In the genomic region with DNA sequence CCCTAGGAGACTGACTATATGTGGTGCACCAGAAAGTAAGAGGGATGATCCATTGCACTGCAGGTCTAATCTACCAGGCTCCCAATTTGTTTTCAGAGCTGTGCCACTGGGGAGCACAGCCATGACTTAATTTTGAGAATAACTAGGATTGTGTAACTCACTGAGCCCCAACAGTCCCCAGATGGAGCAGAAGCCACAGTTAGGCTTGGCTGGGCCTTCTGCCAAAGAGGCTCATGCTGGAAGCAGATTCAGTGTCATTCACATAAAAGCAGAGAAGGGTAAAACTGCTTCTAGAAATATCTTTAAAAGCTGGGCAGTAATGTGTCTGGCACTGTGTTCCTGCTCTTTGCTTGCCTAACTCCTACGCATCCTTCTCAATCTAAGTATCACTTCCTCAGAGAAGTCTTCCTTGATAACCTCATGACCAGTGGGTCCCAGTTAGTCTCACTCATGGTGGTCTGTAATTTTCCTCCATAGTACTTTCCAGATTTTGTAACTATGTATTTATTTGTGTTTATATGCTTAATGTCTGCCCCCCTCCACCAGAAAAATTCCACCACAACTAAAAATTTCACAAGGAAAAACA, we compare ENCODE assay signal across 8 cellular contexts. TPM values are rescaled to one million over a fixed set of nuclear protein-coding genes. Genes with fewer than 3 reads are reported as not detected.
DNase-seq lines count a peak whose midpoint lies in the region; ATAC-seq and TF ChIP-seq lines count a peak whose summit lies in the region.

No MANE protein-coding gene starts in this region.

- peaks cover 52% of the 10 kb centered on the region for H3K4me1 Mint-ChIP-seq in stimulated activated naive CD8-positive, alpha-beta T cell treated with anti-CD3 and anti-CD28 coated beads, Interleukin-15, amount 100 ng/mL, for 72 hours
- H3K4me1 Mint-ChIP-seq in effector memory CD8-positive, alpha-beta T cell (ENCODE audit: low read depth in 2 of 2) = peaks cover 36% of the 10 kb centered on the region in 2 donors

- peaks cover 29% of the 10 kb centered on the region for H3K36me3 ChIP-seq in WERI-Rb-1

- peak; percentile 76 for ATAC-seq in Right ventricle myocardium superior (ENCODE audit: poor library complexity)
- ATAC-seq in stimulated activated naive CD8-positive, alpha-beta T cell treated with anti-CD3 and anti-CD28 coated beads, Interleukin-15, amount 100 ng/mL, for 72 hours = no peak
- ATAC-seq in effector memory CD8-positive, alpha-beta T cell (replicated peaks) = no peak
- ATAC-seq in GM18502 (IDR thresholded peaks at IDR 0.05; ENCODE audit: poor library complexity, unreplicated experiment) = no peak

- H3K27me3 ChIP-seq in WERI-Rb-1 (ENCODE audit: insufficient read depth, low read depth, severe bottlenecking) = no peaks in the 10 kb centered on the region

- H3K9me3 ChIP-seq in WERI-Rb-1 (ENCODE audit: severe bottlenecking) = no peaks in the 10 kb centered on the region

- H3K4me3 ChIP-seq in WERI-Rb-1 (ENCODE audit: low read depth, low read length) = no peak overlapping the region

- no peak overlapping the region for H3K4me3 Mint-ChIP-seq in stimulated activated naive CD8-positive, alpha-beta T cell treated with anti-CD3 and anti-CD28 coated beads, Interleukin-15, amount 100 ng/mL, for 72 hours
- no peak overlapping the region for H3K4me3 Mint-ChIP-seq in effector memory CD8-positive, alpha-beta T cell

- H3K27me3 Mint-ChIP-seq in stimulated activated naive CD8-positive, alpha-beta T cell treated with anti-CD3 and anti-CD28 coated beads, Interleukin-15, amount 100 ng/mL, for 72 hours = no peaks in the 10 kb centered on the region
- H3K27me3 Mint-ChIP-seq in effector memory CD8-positive, alpha-beta T cell = no peaks in the 10 kb centered on the region

- H3K27ac Mint-ChIP-seq in stimulated activated naive CD8-positive, alpha-beta T cell treated with anti-CD3 and anti-CD28 coated beads, Interleukin-15, amount 100 ng/mL, for 72 hours = peak overlapping the region; percentile 75 to 91
- H3K27ac Mint-ChIP-seq in effector memory CD8-positive, alpha-beta T cell = peak overlapping the region in 1 of 2 donors; percentile 86

- H3K27ac ChIP-seq in WERI-Rb-1 = peak overlapping the region; percentile 61

- TF ChIP-seq CTCF in WERI-Rb-1 (IDR thresholded peaks at IDR 0.05; ENCODE audit: low read depth, low read length) = no peak

- intact Hi-C loops in Right ventricle myocardium superior (cut with DNase I) = no loop called here

- H3K36me3 Mint-ChIP-seq in effector memory CD8-positive, alpha-beta T cell (ENCODE audit: insufficient read depth) = peaks cover 32% of the 10 kb centered on the region

- DNase-seq in NCI-H82 (lab: John Stamatoyannopoulos, UW) = peak; percentile 21
- DNase-seq in NCI-H82 treated with DMSO at 0.1 percent for 48 hours (lab: John Stamatoyannopoulos, UW; ENCODE audit: unreplicated experiment) = no peak
- DNase-seq in WERI-Rb-1 = no peak
- peak; percentile 86 for DNase-seq in Right ventricle myocardium superior
- no peak for DNase-seq in stimulated activated naive CD8-positive, alpha-beta T cell treated with anti-CD3 and anti-CD28 coated beads, Interleukin-15, amount 100 ng/mL, for 72 hours
- DNase-seq in effector memory CD8-positive, alpha-beta T cell = no peak
- DNase-seq in NCI-H187 (lab: John Stamatoyannopoulos, UW) = no peak

- no peaks in the 10 kb centered on the region for H3K9me3 Mint-ChIP-seq in stimulated activated naive CD8-positive, alpha-beta T cell treated with anti-CD3 and anti-CD28 coated beads, Interleukin-15, amount 100 ng/mL, for 72 hours
- H3K9me3 Mint-ChIP-seq in effector memory CD8-positive, alpha-beta T cell = no peaks in the 10 kb centered on the region

RNA-seq across cellular contexts. Expression of gene STK40, which starts 20.3 kb away (rescaled TPM):
- total RNA-seq in Right ventricle myocardium superior = 73.5 TPM

RNA-seq across cellular contexts. Expression of gene LSM10, which starts 32.3 kb away (rescaled TPM):
- 57.0 TPM for total RNA-seq in Right ventricle myocardium superior

RNA-seq across cellular contexts. Expression of gene EVA1B, which starts 42.0 kb away (rescaled TPM):
- 10.8 TPM for total RNA-seq in Right ventricle myocardium superior

RNA-seq across cellular contexts. Expression of gene SH3D21, which starts 59.2 kb away (rescaled TPM):
- total RNA-seq in Right ventricle myocardium superior = 1.3 TPM

Comparison
In these comparisons a context has a peak if more than half of its experiments do, and no peak if none do; other contexts are left out.
1. DNase-seq: peak in NCI-H82 (single experiment) and Right ventricle myocardium superior (single experiment); none in NCI-H82 treated with DMSO at 0.1 percent for 48 hours (single experiment), WERI-Rb-1 (single experiment), stimulated activated naive CD8-positive, alpha-beta T cell treated with anti-CD3 and anti-CD28 coated beads, Interleukin-15, amount 100 ng/mL, for 72 hours (0 of 2), effector memory CD8-positive, alpha-beta T cell (0 of 3) and NCI-H187 (0 of 2).